In the genomic region with DNA sequence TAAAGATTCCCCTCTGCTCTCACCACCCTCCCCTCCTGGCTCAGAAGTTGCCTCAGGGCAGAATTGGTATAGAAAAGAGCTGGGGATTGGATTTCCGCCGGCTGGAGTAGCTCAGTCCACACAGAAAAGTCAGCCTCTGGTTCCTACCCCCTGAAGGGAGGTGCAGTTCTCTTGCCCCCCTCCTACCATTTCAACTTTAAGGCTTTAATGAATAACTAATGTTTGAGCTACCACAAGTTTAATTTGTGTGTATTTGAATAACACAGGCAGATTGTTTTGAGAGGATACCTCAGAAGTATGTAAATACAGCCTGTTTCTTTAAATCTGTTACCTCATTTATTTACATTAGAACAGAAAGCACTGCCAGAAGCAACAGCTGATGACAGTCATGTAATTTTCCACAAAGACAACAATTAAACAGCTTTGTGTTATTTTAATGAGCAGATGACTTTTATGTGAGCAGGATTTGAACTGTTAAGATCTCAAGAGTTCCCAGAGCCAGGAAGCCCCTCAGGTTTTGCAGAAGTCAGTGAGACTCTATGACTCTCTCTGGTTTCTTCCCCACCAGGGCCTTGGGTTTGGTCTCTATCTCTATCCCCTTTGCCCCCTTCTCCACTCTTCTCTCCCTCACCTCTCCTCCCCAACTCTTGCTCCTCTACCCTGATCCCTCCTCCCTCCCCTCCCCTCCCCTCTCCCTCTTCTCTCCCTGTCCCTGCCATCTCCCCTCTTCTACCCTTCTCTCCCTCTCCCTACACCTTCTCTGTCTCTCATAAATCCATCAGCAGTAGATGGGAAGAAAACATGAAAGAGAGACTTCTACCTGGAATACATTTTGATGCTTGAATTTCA, we compare ENCODE assay signal across 1 cellular context.
A peak's percentile ranks its signal among the peaks of the same experiment; 100 is the strongest.
TF ChIP-seq lines count a peak whose summit lies in the region.

No MANE protein-coding gene starts in this region.

TF ChIP-seq in HepG2, 621 proteins besides CTCF, POLR2A, EP300 and RAD21 (continued from another document and continues in another):
- no peak for TF ChIP-seq HBP1 (CRISPR knock-in tag; IDR thresholded peaks at IDR 0.05; ENCODE audit: low read depth)
- no peak for TF ChIP-seq ZNF564 (CRISPR knock-in tag; IDR thresholded peaks at IDR 0.05)
- no peak for TF ChIP-seq ZNF136 (CRISPR knock-in tag; IDR thresholded peaks at IDR 0.05; ENCODE audit: low read depth)
- TF ChIP-seq ZNF570 (CRISPR knock-in tag; IDR thresholded peaks at IDR 0.05; ENCODE audit: borderline replicate concordance) = no peak
- TF ChIP-seq SCMH1 (CRISPR knock-in tag; IDR thresholded peaks at IDR 0.05; ENCODE audit: borderline replicate concordance) = no peak
- no peak for TF ChIP-seq PLRG1 (conservative IDR thresholded peaks at IDR 0.05)
- no peak for TF ChIP-seq ZNF558 (CRISPR knock-in tag; IDR thresholded peaks at IDR 0.05; ENCODE audit: borderline replicate concordance)
- peak; percentile 79 for TF ChIP-seq PAXIP1 (CRISPR knock-in tag; conservative IDR thresholded peaks at IDR 0.05)
- TF ChIP-seq ZNF749 (CRISPR knock-in tag; IDR thresholded peaks at IDR 0.05; ENCODE audit: borderline replicate concordance) = no peak
- TF ChIP-seq KLF16 (CRISPR knock-in tag; IDR thresholded peaks at IDR 0.05) = no peak
- no peak for TF ChIP-seq ZNF225 (CRISPR knock-in tag; IDR thresholded peaks at IDR 0.05)
- no peak for TF ChIP-seq FOXO1 (CRISPR knock-in tag; IDR thresholded peaks at IDR 0.05)
- TF ChIP-seq HDAC1 (CRISPR knock-in tag; IDR thresholded peaks at IDR 0.05) = no peak
- no peak for TF ChIP-seq ZMYM3 (CRISPR knock-in tag; IDR thresholded peaks at IDR 0.05)
- TF ChIP-seq TCF12 (IDR thresholded peaks at IDR 0.05) = no peak
- no peak for TF ChIP-seq TCF12 (CRISPR knock-in tag; IDR thresholded peaks at IDR 0.05)
- TF ChIP-seq, protein P1, sequence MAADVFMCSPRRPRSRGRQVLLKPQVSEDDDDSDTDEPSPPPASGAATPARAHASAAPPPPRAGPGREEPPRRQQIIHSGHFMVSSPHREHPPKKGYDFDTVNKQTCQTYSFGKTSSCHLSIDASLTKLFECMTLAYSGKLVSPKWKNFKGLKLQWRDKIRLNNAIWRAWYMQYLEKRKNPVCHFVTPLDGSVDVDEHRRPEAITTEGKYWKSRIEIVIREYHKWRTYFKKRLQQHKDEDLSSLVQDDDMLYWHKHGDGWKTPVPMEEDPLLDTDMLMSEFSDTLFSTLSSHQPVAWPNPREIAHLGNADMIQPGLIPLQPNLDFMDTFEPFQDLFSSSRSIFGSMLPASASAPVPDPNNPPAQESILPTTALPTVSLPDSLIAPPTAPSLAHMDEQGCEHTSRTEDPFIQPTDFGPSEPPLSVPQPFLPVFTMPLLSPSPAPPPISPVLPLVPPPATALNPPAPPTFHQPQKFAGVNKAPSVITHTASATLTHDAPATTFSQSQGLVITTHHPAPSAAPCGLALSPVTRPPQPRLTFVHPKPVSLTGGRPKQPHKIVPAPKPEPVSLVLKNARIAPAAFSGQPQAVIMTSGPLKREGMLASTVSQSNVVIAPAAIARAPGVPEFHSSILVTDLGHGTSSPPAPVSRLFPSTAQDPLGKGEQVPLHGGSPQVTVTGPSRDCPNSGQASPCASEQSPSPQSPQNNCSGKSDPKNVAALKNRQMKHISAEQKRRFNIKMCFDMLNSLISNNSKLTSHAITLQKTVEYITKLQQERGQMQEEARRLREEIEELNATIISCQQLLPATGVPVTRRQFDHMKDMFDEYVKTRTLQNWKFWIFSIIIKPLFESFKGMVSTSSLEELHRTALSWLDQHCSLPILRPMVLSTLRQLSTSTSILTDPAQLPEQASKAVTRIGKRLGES (CRISPR knock-in tag; IDR thresholded peaks at IDR 0.05; ENCODE audit: borderline replicate concordance) = no peak
- no peak for TF ChIP-seq CAMTA2 (CRISPR knock-in tag; IDR thresholded peaks at IDR 0.05; ENCODE audit: borderline replicate concordance)
- TF ChIP-seq POLR2AphosphoS2 (IDR thresholded peaks at IDR 0.05; ENCODE audit: low read depth, low read length) = no peak
- no peak for TF ChIP-seq KLF13 (CRISPR knock-in tag; IDR thresholded peaks at IDR 0.05)
- TF ChIP-seq CENPT (CRISPR knock-in tag; IDR thresholded peaks at IDR 0.05; ENCODE audit: low read depth) = no peak
- TF ChIP-seq GABPA (IDR thresholded peaks at IDR 0.05; ENCODE audit: low read depth, low read length) = no peak
- no peak for TF ChIP-seq GABPA (CRISPR knock-in tag; IDR thresholded peaks at IDR 0.05; ENCODE audit: low read depth)
- TF ChIP-seq, protein P2, sequence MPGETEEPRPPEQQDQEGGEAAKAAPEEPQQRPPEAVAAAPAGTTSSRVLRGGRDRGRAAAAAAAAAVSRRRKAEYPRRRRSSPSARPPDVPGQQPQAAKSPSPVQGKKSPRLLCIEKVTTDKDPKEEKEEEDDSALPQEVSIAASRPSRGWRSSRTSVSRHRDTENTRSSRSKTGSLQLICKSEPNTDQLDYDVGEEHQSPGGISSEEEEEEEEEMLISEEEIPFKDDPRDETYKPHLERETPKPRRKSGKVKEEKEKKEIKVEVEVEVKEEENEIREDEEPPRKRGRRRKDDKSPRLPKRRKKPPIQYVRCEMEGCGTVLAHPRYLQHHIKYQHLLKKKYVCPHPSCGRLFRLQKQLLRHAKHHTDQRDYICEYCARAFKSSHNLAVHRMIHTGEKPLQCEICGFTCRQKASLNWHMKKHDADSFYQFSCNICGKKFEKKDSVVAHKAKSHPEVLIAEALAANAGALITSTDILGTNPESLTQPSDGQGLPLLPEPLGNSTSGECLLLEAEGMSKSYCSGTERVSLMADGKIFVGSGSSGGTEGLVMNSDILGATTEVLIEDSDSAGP (CRISPR knock-in tag; IDR thresholded peaks at IDR 0.05; ENCODE audit: borderline replicate concordance) = peak; percentile 89
- TF ChIP-seq ADNP (CRISPR knock-in tag; IDR thresholded peaks at IDR 0.05) = no peak
- TF ChIP-seq IKZF4 (CRISPR knock-in tag; IDR thresholded peaks at IDR 0.05; ENCODE audit: borderline replicate concordance, low read depth, not compliant biosample characterization) = no peak
- TF ChIP-seq, protein P3, sequence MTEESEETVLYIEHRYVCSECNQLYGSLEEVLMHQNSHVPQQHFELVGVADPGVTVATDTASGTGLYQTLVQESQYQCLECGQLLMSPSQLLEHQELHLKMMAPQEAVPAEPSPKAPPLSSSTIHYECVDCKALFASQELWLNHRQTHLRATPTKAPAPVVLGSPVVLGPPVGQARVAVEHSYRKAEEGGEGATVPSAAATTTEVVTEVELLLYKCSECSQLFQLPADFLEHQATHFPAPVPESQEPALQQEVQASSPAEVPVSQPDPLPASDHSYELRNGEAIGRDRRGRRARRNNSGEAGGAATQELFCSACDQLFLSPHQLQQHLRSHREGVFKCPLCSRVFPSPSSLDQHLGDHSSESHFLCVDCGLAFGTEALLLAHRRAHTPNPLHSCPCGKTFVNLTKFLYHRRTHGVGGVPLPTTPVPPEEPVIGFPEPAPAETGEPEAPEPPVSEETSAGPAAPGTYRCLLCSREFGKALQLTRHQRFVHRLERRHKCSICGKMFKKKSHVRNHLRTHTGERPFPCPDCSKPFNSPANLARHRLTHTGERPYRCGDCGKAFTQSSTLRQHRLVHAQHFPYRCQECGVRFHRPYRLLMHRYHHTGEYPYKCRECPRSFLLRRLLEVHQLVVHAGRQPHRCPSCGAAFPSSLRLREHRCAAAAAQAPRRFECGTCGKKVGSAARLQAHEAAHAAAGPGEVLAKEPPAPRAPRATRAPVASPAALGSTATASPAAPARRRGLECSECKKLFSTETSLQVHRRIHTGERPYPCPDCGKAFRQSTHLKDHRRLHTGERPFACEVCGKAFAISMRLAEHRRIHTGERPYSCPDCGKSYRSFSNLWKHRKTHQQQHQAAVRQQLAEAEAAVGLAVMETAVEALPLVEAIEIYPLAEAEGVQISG (CRISPR knock-in tag; IDR thresholded peaks at IDR 0.05) = no peak
- no peak for TF ChIP-seq ZNF326 (CRISPR knock-in tag; IDR thresholded peaks at IDR 0.05; ENCODE audit: borderline replicate concordance)
- no peak for TF ChIP-seq HNF4A (CRISPR knock-in tag; IDR thresholded peaks at IDR 0.05)
- TF ChIP-seq THAP7 (CRISPR knock-in tag; IDR thresholded peaks at IDR 0.05) = no peak
- no peak for TF ChIP-seq ZNF543 (CRISPR knock-in tag; IDR thresholded peaks at IDR 0.05)
- TF ChIP-seq NFE2L1 (CRISPR knock-in tag; IDR thresholded peaks at IDR 0.05; ENCODE audit: borderline replicate concordance) = no peak
- TF ChIP-seq ZNF18 (CRISPR knock-in tag; IDR thresholded peaks at IDR 0.05; ENCODE audit: insufficient replicate concordance) = no peak
- TF ChIP-seq SMARCE1 (IDR thresholded peaks at IDR 0.05; ENCODE audit: borderline replicate concordance) = no peak
- TF ChIP-seq, protein P4, sequence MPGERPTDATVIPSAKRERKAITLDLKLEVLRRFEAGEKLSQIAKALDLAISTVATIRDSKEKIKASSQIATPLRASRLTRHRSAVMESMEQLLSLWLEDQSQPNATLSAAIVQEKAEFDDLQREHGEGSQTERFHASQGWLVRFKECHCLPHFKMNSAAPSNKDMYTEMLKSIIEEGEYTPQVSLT (CRISPR knock-in tag; IDR thresholded peaks at IDR 0.05; ENCODE audit: borderline replicate concordance, low read depth) = no peak
- no peak for TF ChIP-seq HMG20B (CRISPR knock-in tag; conservative IDR thresholded peaks at IDR 0.05)
- TF ChIP-seq DMTF1 (CRISPR knock-in tag; IDR thresholded peaks at IDR 0.05) = no peak
- TF ChIP-seq ZNF3 (CRISPR knock-in tag; IDR thresholded peaks at IDR 0.05) = no peak
- no peak for TF ChIP-seq ZNF160 (CRISPR knock-in tag; IDR thresholded peaks at IDR 0.05)
